In the genomic region with DNA sequence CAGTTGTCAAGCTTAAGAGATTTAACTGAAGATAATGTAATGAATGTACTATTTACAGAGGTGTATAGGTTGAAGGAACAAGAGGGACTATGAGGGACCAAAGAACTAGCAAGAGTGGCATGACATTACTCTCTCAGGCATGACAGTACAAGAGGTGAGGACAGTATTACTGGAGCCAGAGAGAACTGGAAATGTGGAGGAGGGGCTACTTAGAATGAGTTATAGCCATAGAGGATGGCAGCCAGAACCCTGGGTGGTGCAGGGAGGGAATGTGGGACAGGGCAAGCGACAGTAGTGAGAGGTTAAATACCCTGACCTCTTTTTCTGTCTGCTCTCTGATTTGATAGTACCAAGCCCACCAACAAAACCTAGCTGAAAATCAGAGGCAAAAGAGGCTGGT, we compare ENCODE assay signal across 23 cellular contexts.
DNase-seq lines count a peak whose midpoint lies in the region; ATAC-seq, FAIRE-seq and TF ChIP-seq lines count a peak whose summit lies in the region.
"Had no signal": no experiment of that assay in that cellular context is flagged by ENCODE, and none has a peak within 500 bp of the region (broad histone marks: within the 10 kb centered on the region; RNA-seq: fewer than 3 reads in every experiment).

No MANE protein-coding gene starts in this region.

- WGBS in HepG2 (ENCODE audit: low lambda C conversion rate), result 70% methylated on average over 1 of the region's 1 CpG
- WGBS in right lobe of liver (ENCODE audit: insufficient coverage, low coverage, low lambda C conversion rate, missing lambda C conversion rate), result 100% methylated on average over 1 of the region's 1 CpG
- WGBS in adrenal gland, 4 donors, result 28 to 48% (median 40%) methylated on average over 1 of the region's 1 CpG

- H3K27me3 ChIP-seq in HepG2 (ENCODE audit: control insufficient read depth in 1 of 2, insufficient read depth in 2 of 2, low read length in 2 of 2) (no peaks in the 10 kb centered on the region), right lobe of liver (no peaks in the 10 kb centered on the region), adrenal gland (no peaks in the 10 kb centered on the region)

- no TSS peak for BruUV-seq in HepG2 (replicated peaks; lab: Mats Ljungman, UMichigan)

- H3K9ac ChIP-seq in HepG2 (ENCODE audit: insufficient read depth, low read depth, low read length), result no peak overlapping the region
- H3K9ac ChIP-seq: SK-N-SH had no signal

- TF ChIP-seq EP300 in HepG2 (IDR thresholded peaks at IDR 0.05; ENCODE audit: low read depth in 2 of 2, low read length in 2 of 2) (no peak), HepG2 (CRISPR knock-in tag; IDR thresholded peaks at IDR 0.05; ENCODE audit: borderline replicate concordance) (no peak)

- H3K4me1 Mint-ChIP-seq in activated T-cell treated with anti-CD3 and anti-CD28 coated beads, Interleukin-2, amount 50 U/mL, for 72 hours (ENCODE audit: low read depth), result no peaks in the 10 kb centered on the region
- H3K4me1 Mint-ChIP-seq: B cell, CD14-positive monocyte had no signal

- CTCF ChIA-PET in HepG2 (lab: Yijun Ruan, JAX; ENCODE audit: low intra/inter-chr PET ratio, low total read pairs), result no interaction called here

- no peak overlapping the region for H3K4me3 Mint-ChIP-seq in activated T-cell treated with anti-CD3 and anti-CD28 coated beads, Interleukin-2, amount 50 U/mL, for 72 hours
- H3K4me3 Mint-ChIP-seq: B cell, CD14-positive monocyte had no signal

- intact Hi-C loops in HepG2 (cut with micrococcal nuclease; ENCODE audit: unreplicated experiment) (no loop called here), right lobe of liver (cut with DNase I) (no loop called here), adrenal gland (cut with DNase I) (no loop called here)

- no peak for TF ChIP-seq RAD21 in HepG2 (CRISPR knock-in tag; IDR thresholded peaks at IDR 0.05)

- H3K27ac Mint-ChIP-seq in activated T-cell treated with anti-CD3 and anti-CD28 coated beads, Interleukin-2, amount 50 U/mL, for 72 hours, result no peak overlapping the region
- H3K27ac Mint-ChIP-seq: B cell, CD14-positive monocyte had no signal

- H3K4me1 ChIP-seq in HepG2 (ENCODE audit: insufficient read depth, low read length), result peaks cover 45% of the 10 kb centered on the region
- peaks cover 0 to 32% (median 16%) of the 10 kb centered on the region in 4 donors for H3K4me1 ChIP-seq in right lobe of liver
- H3K4me1 ChIP-seq in adrenal gland (replicated peaks in 1 of 2), result no peaks in the 10 kb centered on the region

- ATAC-seq in HepG2, result peak; percentile 28; the same call in 1 of the 3 replicates
- ATAC-seq in right lobe of liver, result no peak
- no peak for ATAC-seq in activated T-cell treated with anti-CD3 and anti-CD28 coated beads, Interleukin-2, amount 50 U/mL, for 72 hours (replicated peaks in 1 of 2)
- ATAC-seq: A549 had no signal

- peaks cover 0 to 2% of the 10 kb centered on the region in 2 donors for H3K36me3 Mint-ChIP-seq in activated T-cell treated with anti-CD3 and anti-CD28 coated beads, Interleukin-2, amount 50 U/mL, for 72 hours (ENCODE audit: insufficient read depth in 2 of 2)
- H3K36me3 Mint-ChIP-seq: CD14-positive monocyte had no signal

- H3K4me3 ChIP-seq in HepG2 (replicated peaks in 1 of 3; ENCODE audit: insufficient read depth in 1 of 3, low read depth in 2 of 3, low read length in 3 of 3), result no peak overlapping the region
- no peak overlapping the region for H3K4me3 ChIP-seq in right lobe of liver
- no peak overlapping the region for H3K4me3 ChIP-seq in adrenal gland
- H3K4me3 ChIP-seq: A549 had no signal

- TF ChIP-seq POLR2A in HepG2 (IDR thresholded peaks at IDR 0.05; ENCODE audit: insufficient read depth in 1 of 2, low read depth in 2 of 2, low read length in 2 of 2), result no peak
- no peak for TF ChIP-seq POLR2A in right lobe of liver (IDR thresholded peaks at IDR 0.05)
- TF ChIP-seq POLR2A in adrenal gland (IDR thresholded peaks at IDR 0.05), result no peak

- no peaks in the 10 kb centered on the region for H3K27me3 Mint-ChIP-seq in activated T-cell treated with anti-CD3 and anti-CD28 coated beads, Interleukin-2, amount 50 U/mL, for 72 hours (ENCODE audit: low read depth)

- no peak for TF ChIP-seq CTCF in HepG2 (CRISPR knock-in tag; IDR thresholded peaks at IDR 0.05)
- TF ChIP-seq CTCF in right lobe of liver (IDR thresholded peaks at IDR 0.05), result no peak
- no peak for TF ChIP-seq CTCF in adrenal gland (IDR thresholded peaks at IDR 0.05)

- no peak overlapping the region for H2AFZ ChIP-seq in HepG2 (ENCODE audit: low read length)

- H3K4me2 ChIP-seq in HepG2 (ENCODE audit: low read depth, low read length), result no peak overlapping the region
- H3K4me2 ChIP-seq: A549, SK-N-SH had no signal

- in situ Hi-C loops in HepG2 (cut with HindIII; ENCODE audit: extremely low pct_ligation_motif_present, low pct_unique_long_range_greater_than_20kb), result no loop called here
- in situ Hi-C loops in KBM-7 (cut with MboI; ENCODE audit: low pct_unique_long_range_greater_than_20kb, low sequenced_read_pairs), result no loop called here

- no peaks in the 10 kb centered on the region for H3K36me3 ChIP-seq in HepG2 (replicated peaks in 1 of 2; ENCODE audit: control insufficient read depth in 1 of 2, insufficient read depth in 2 of 2, low read length in 2 of 2)
- H3K36me3 ChIP-seq in right lobe of liver, result no peaks in the 10 kb centered on the region
- H3K36me3 ChIP-seq in adrenal gland (replicated peaks in 1 of 2), result no peaks in the 10 kb centered on the region

- POLR2A ChIA-PET in HepG2 (lab: Yijun Ruan, JAX), result no interaction called here

- H4K20me1 ChIP-seq in HepG2 (ENCODE audit: insufficient read depth, low read length), result no peaks in the 10 kb centered on the region

- peaks cover 0 to 1% of the 10 kb centered on the region in 2 donors for H3K9me3 Mint-ChIP-seq in activated T-cell treated with anti-CD3 and anti-CD28 coated beads, Interleukin-2, amount 50 U/mL, for 72 hours

- no peak for FAIRE-seq in HepG2 (lab: Jason Lieb, UNC)
- FAIRE-seq: GM18507, H54 had no signal

- H3K9me3 ChIP-seq in HepG2 (ENCODE audit: low read length) (no peaks in the 10 kb centered on the region), right lobe of liver (no peaks in the 10 kb centered on the region), adrenal gland (replicated peaks in 1 of 3) (no peaks in the 10 kb centered on the region)
- H3K9me3 ChIP-seq: A549, SK-N-SH had no signal

- H3K27ac ChIP-seq in HepG2 (ENCODE audit: extremely low read length, insufficient read depth, low read length) (no peak overlapping the region), right lobe of liver (no peak overlapping the region), adrenal gland (no peak overlapping the region)
- H3K27ac ChIP-seq: A549, RWPE1 had no signal

- no peak for DNase-seq in HepG2 (ENCODE audit: low spot score)
- no peak for DNase-seq in right lobe of liver
- peak; percentile 83 for DNase-seq in NCI-H510A treated with DMSO at 0.1 percent for 48 hours (lab: John Stamatoyannopoulos, UW)
- DNase-seq in left kidney (ENCODE audit: low read depth, low spot score), result peak; percentile 63
- no peak for DNase-seq in midbrain (lab: John Stamatoyannopoulos, UW)
- no peak for DNase-seq in KBM-7
- no peak for DNase-seq in activated T-cell treated with anti-CD3 and anti-CD28 coated beads, Interleukin-2, amount 50 U/mL, for 72 hours
- DNase-seq in adrenal gland, result no peak
- DNase-seq: GDM1; MM.1S; NCI-H1048; NCI-H1417 treated with DMSO at 0.1 percent for 48 hours; NCI-H1930; NCI-H446 treated with DMSO at 0.1 percent for 48 hours; NK-92 treated with Interleukin-12 subunit alpha and Interleukin-12 subunit beta, amount 100 ng/mL, for 24 hours; SHP77 treated with DMSO at 0.1 percent for 48 hours; SK-N-SH had no signal

- H3K79me2 ChIP-seq in HepG2 (ENCODE audit: insufficient read depth, low read length), result no peaks in the 10 kb centered on the region

TF ChIP-seq in HepG2, 621 proteins besides CTCF, POLR2A, EP300 and RAD21:
- TF ChIP-seq ZNF317 (CRISPR knock-in tag; IDR thresholded peaks at IDR 0.05) (peak; percentile 73; the same call in 1 of the 2 replicates), ZNF292 (CRISPR knock-in tag; IDR thresholded peaks at IDR 0.05; ENCODE audit: borderline replicate concordance, low read depth) (no peak)

Comparison
In these comparisons a context has a peak if more than half of its experiments do, and no peak if none do; other contexts are left out.
1. DNase-seq: peak in NCI-H510A treated with DMSO at 0.1 percent for 48 hours (single experiment) and left kidney (single experiment); none in HepG2 (single experiment), right lobe of liver (0 of 3), midbrain (single experiment), KBM-7 (single experiment), activated T-cell treated with anti-CD3 and anti-CD28 coated beads, Interleukin-2, amount 50 U/mL, for 72 hours (0 of 2) and adrenal gland (0 of 7).